In the genomic region with DNA sequence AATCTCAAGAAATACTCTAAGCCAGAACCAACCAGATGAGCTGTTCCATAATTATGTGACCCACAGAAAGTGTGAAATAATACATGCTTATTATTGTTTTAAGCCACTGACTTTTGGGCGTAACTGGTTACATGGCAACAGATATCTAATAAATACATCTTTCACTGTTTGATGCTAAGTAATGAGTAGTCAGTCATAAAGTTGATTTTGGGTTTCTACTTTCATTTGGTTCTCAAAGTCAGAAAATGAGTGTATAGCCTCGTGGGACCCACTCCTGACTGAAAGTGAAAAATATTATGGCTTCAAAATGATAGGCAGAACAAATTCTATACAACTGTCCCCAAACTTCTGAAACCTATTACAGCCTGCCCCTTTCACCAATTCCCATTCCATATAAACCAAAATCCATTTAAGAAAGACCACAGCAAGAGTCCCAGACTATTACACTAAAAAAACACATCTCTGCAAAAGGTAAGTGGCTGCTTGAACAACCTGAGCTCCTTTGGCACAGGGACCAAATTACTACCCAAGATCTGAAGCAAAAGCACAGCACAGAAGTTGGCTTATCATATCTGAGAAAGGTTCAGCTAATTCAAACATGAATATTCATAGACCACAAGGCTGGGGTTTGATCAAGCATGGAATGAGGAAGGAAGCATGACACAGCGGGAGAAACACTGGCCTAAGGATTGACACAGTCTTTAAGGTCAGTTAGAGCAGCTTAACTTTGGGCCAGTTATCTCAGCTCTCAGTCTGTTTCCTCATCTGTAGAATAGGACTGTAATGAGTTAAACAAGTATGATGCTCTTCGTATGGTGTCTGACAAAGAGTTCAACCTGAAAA, we compare ENCODE assay signal across 9 cellular contexts.
DNase-seq lines count a peak whose midpoint lies in the region; ATAC-seq and TF ChIP-seq lines count a peak whose summit lies in the region.
"Had no signal": no experiment of that assay in that cellular context is flagged by ENCODE, and none has a peak within 500 bp of the region (broad histone marks: within the 10 kb centered on the region; RNA-seq: fewer than 3 reads in every experiment).

No MANE protein-coding gene starts in this region.

- peak; percentile 19 for TF ChIP-seq POLR2A in GM18951 (IDR thresholded peaks at IDR 0.05; ENCODE audit: extremely low read depth, insufficient read depth, insufficient read length)
- TF ChIP-seq POLR2A in testis (IDR thresholded peaks at IDR 0.05) = no peak

- DNase-seq in SKM-1 treated with dmso at 0.1 percent for 144 hours (lab: John Stamatoyannopoulos, UW; ENCODE audit: unreplicated experiment) (peak; percentile 87), renal cortical epithelial cell (ENCODE audit: low read depth) (peak; percentile 73), testis (no peak), occipital lobe (lab: John Stamatoyannopoulos, UW) (no peak), HAP-1 (ENCODE audit: low spot score in 2 of 2) (no peak)
- DNase-seq in stimulated activated CD4-positive, alpha-beta T cell treated with anti-CD3 and anti-CD28 coated beads, Interleukin-12 subunit alpha, Interleukin-12 subunit beta, amount 100 ng/mL, for 4 hours = no peak
- DNase-seq: activated naive CD4-positive, alpha-beta T cell treated with anti-CD3 and anti-CD28 coated beads, Interleukin-2, amount 10 ng/mL, durations not matched to agents 7 days and 5 days had no signal

- H3K4me1 ChIP-seq in testis (peaks cover 15% of the 10 kb centered on the region), HAP-1 (peaks cover 5% of the 10 kb centered on the region)

- H3K4me3 ChIP-seq in testis = no peak overlapping the region
- H3K4me3 ChIP-seq in HAP-1 = no peak overlapping the region

- no peak for TF ChIP-seq CTCF in testis (IDR thresholded peaks at IDR 0.05)

- in situ Hi-C loops in GM18951 (cut with MboI; ENCODE audit: low sequenced_read_pairs, unreplicated experiment) (no loop called here), HAP-1 (cut with MboI; ENCODE audit: low sequenced_read_pairs) (no loop called here)

- peak; percentile 62 for ATAC-seq in HG02852 (IDR thresholded peaks at IDR 0.05; ENCODE audit: unreplicated experiment)

- H3K36me3 ChIP-seq in testis (ENCODE audit: low read depth, missing control alignments) (no peaks in the 10 kb centered on the region), HAP-1 (replicated peaks) (no peaks in the 10 kb centered on the region)

- H3K27me3 ChIP-seq in testis (no peaks in the 10 kb centered on the region), HAP-1 (ENCODE audit: low read depth) (no peaks in the 10 kb centered on the region)

- 80 to 94% methylated on average over 4 of the region's 4 CpGs for WGBS in testis, 2 donors

- no peaks in the 10 kb centered on the region for H3K9me3 ChIP-seq in testis
- H3K9me3 ChIP-seq in HAP-1 = no peaks in the 10 kb centered on the region

- intact Hi-C loops in testis (cut with DNase I; ENCODE audit: low total_unique reads) = no loop called here

- peak overlapping the region in 1 of 2 donors; percentile 66 for H3K27ac ChIP-seq in testis

Comparison
In these comparisons a context has a peak if more than half of its experiments do, and no peak if none do; other contexts are left out.
1. DNase-seq: peak in SKM-1 treated with dmso at 0.1 percent for 144 hours (single experiment) and renal cortical epithelial cell (single experiment); none in testis (single experiment), occipital lobe (single experiment), HAP-1 (0 of 2) and stimulated activated CD4-positive, alpha-beta T cell treated with anti-CD3 and anti-CD28 coated beads, Interleukin-12 subunit alpha, Interleukin-12 subunit beta, amount 100 ng/mL, for 4 hours (single experiment).